Comparison of ENCODE assay signal across 28 cellular contexts in genomic region chr1:180918519-180918918, GRCh38. TPM values are rescaled to one million over a fixed set of nuclear protein-coding genes. Genes with fewer than 3 reads are reported as not detected.
A peak's percentile ranks its signal among the peaks of the same experiment; 100 is the strongest.
DNase-seq lines count a peak whose midpoint lies in the region; ATAC-seq, FAIRE-seq and TF ChIP-seq lines count a peak whose summit lies in the region.
"Had no signal": no experiment of that assay in that cellular context is flagged by ENCODE, and none has a peak within 500 bp of the region (broad histone marks: within the 10 kb centered on the region; RNA-seq: fewer than 3 reads in every experiment).

No MANE protein-coding gene starts in this region.

- H2BK20ac ChIP-seq in H1 (ENCODE audit: low read length) = 0 out of 2 replicates have a peak overlapping the region, but pooled peaks have one; percentile 18

- peak; percentile 52 for ATAC-seq in GM19438 (IDR thresholded peaks at IDR 0.05; ENCODE audit: low read depth, unreplicated experiment)
- no peak for ATAC-seq in GM21367 (IDR thresholded peaks at IDR 0.05; ENCODE audit: unreplicated experiment)
- no peak for ATAC-seq in foreskin keratinocyte
- ATAC-seq: activated CD8-positive, alpha-beta memory T cell treated with anti-CD3 and anti-CD28 coated beads, Interleukin-2, amount 10 ng/mL, durations not matched to agents 7 days and 5 days; Panc1 had no signal

- H3K4me1 ChIP-seq in BLaER1 (peaks cover 53% of the 10 kb centered on the region), H1 (replicated peaks in 1 of 4; ENCODE audit: control insufficient read depth in 3 of 4, insufficient read depth in 4 of 4, low read length in 3 of 4) (peaks cover 12 to 21% (median 16%) of the 10 kb centered on the region in 4 experiments), tibial nerve (peaks cover 0 to 36% (median 3%) of the 10 kb centered on the region in 4 donors), foreskin keratinocyte (no peaks in the 10 kb centered on the region)
- H3K4me1 ChIP-seq: transverse colon had no signal

- H3K36me3 ChIP-seq in BLaER1 (no peaks in the 10 kb centered on the region), KOPT-K1 (ENCODE audit: insufficient read depth, low read length) (no peaks in the 10 kb centered on the region), H1 (ENCODE audit: control insufficient read depth in 2 of 4, insufficient read depth in 4 of 4, low read length in 3 of 4) (no peaks in the 10 kb centered on the region), tibial nerve (peaks cover 0 to 47% (median 0%) of the 10 kb centered on the region in 3 donors)
- H3K36me3 ChIP-seq: transverse colon had no signal

- no peak overlapping the region for H3K4ac ChIP-seq in H1 (replicated peaks; ENCODE audit: insufficient read length, low read depth, low read length)

- no peak overlapping the region for H3K14ac ChIP-seq in H1 (ENCODE audit: insufficient read length)

- CTCF ChIA-PET in H1 (lab: Charles Lee; ENCODE audit: partially characterized antibody) = interaction anchor here (1.1 to 3.1 kb wide), 3 partner anchors 10 to 386 kb away, joined by 3 to 10 read pairs (median 5); no protein-coding TSS in a partner anchor

- no peak overlapping the region for H3K23ac ChIP-seq in H1 (ENCODE audit: insufficient read length)

- H3K4me2 ChIP-seq in BLaER1 (peak overlapping the region; percentile 82), H1 (ENCODE audit: insufficient read depth in 1 of 2, low read depth in 2 of 2, low read length in 2 of 2) (no peak overlapping the region)

- H3K18ac ChIP-seq in H1 (ENCODE audit: extremely low read depth, low read length) = no peak overlapping the region

- no peak for TF ChIP-seq EP300 in H1 (IDR thresholded peaks at IDR 0.05; ENCODE audit: borderline replicate concordance in 1 of 2, low read depth in 2 of 2, low read length in 2 of 2)
- TF ChIP-seq EP300 in tibial nerve (IDR thresholded peaks at IDR 0.05) = no peak

- H3K9me3 ChIP-seq in BLaER1 (no peaks in the 10 kb centered on the region), KOPT-K1 (ENCODE audit: insufficient read depth, low read length, poor library complexity, severe bottlenecking) (no peaks in the 10 kb centered on the region), H1 (ENCODE audit: insufficient read depth in 2 of 2, low read depth in 1 of 2, low read length in 1 of 2) (no peaks in the 10 kb centered on the region), tibial nerve (no peaks in the 10 kb centered on the region)
- H3K9me3 ChIP-seq: esophagus squamous epithelium, transverse colon had no signal

- no peak overlapping the region for H3K56ac ChIP-seq in H1 (replicated peaks; ENCODE audit: insufficient read length, low read depth, low read length)

- 96% methylated on average over 10 of the region's 10 CpGs; no CpG with 5 or more reads in 1 of the 2 experiments for WGBS in H1 (ENCODE audit: extremely low coverage in 1 of 2, insufficient coverage in 1 of 2, insufficient read length in 1 of 2, insufficient replicate concordance in 2 of 2, low coverage in 1 of 2, low lambda C conversion rate in 2 of 2, missing lambda C conversion rate in 1 of 2), 2 experiments
- 74% methylated on average over 10 of the region's 10 CpGs for WGBS in tibial nerve, 2 donors

- TF ChIP-seq RAD21 in H1 (IDR thresholded peaks at IDR 0.05 in 1 of 2, conservative IDR thresholded peaks at IDR 0.05 in 1 of 2; ENCODE audit: low read depth in 2 of 2, low read length in 2 of 2) = no peak

- no peak overlapping the region for H4K5ac ChIP-seq in H1 (ENCODE audit: insufficient read length, low read depth, low read length)

- H3K23me2 ChIP-seq in H1 (ENCODE audit: low read depth, low read length) = peaks cover 2% of the 10 kb centered on the region

- no peak for TF ChIP-seq POLR2A in H1 (IDR thresholded peaks at IDR 0.05; ENCODE audit: control extremely low read depth in 1 of 2, low read depth in 2 of 2, low read length in 2 of 2)
- TF ChIP-seq POLR2A in tibial nerve (IDR thresholded peaks at IDR 0.05) = no peak

- no peaks in the 10 kb centered on the region for H3K79me2 ChIP-seq in H1 (ENCODE audit: control insufficient read depth in 1 of 2, insufficient read depth in 2 of 2, low read length in 2 of 2)

- 0 out of 2 replicates have a peak overlapping the region, but pooled peaks have one; percentile 46 for H2BK15ac ChIP-seq in H1 (ENCODE audit: low read length)

- H3K4me3 ChIP-seq in BLaER1 = no peak overlapping the region
- no peak overlapping the region for H3K4me3 ChIP-seq in H1 (ENCODE audit: extremely low read depth in 1 of 4, insufficient read depth in 2 of 4, low read depth in 3 of 4, low read length in 4 of 4)
- H3K4me3 ChIP-seq in tibial nerve = no peak overlapping the region
- H3K4me3 ChIP-seq: esophagus squamous epithelium, skin epidermis, transverse colon had no signal

- no peak overlapping the region for H2AK5ac ChIP-seq in H1 (ENCODE audit: low read depth, low read length)

- H3K27me3 ChIP-seq in BLaER1 (peaks cover 34% of the 10 kb centered on the region), H1 (replicated peaks in 1 of 4; ENCODE audit: control insufficient read depth in 3 of 4, extremely low read depth in 1 of 4, insufficient read depth in 3 of 4, low read length in 3 of 4) (no peaks in the 10 kb centered on the region; a peak in 1 of 7 replicates), tibial nerve (no peaks in the 10 kb centered on the region), foreskin keratinocyte (no peaks in the 10 kb centered on the region)

- peaks cover 1% of the 10 kb centered on the region; the same call in 1 of the 2 replicates for H4K20me1 ChIP-seq in BLaER1
- H4K20me1 ChIP-seq in H1 (replicated peaks in 1 of 2; ENCODE audit: control insufficient read depth in 1 of 2, insufficient read depth in 2 of 2, low read length in 2 of 2) = no peaks in the 10 kb centered on the region

- H2BK5ac ChIP-seq in H1 (ENCODE audit: low read depth, low read length) = no peak overlapping the region

- POLR2A ChIA-PET in H1 (lab: Charles Lee; ENCODE audit: partially characterized antibody) = interaction anchor here (1.3 kb wide), 1 partner anchor 9 kb away, joined by 4 read pairs; no protein-coding TSS in a partner anchor

- H3K79me1 ChIP-seq in H1 (ENCODE audit: low read depth, low read length) = no peaks in the 10 kb centered on the region

- H2BK120ac ChIP-seq in H1 (replicated peaks; ENCODE audit: low read depth, low read length) = no peak overlapping the region

- H2BK12ac ChIP-seq in H1 (ENCODE audit: low read depth, low read length) = 0 out of 2 replicates have a peak overlapping the region, but pooled peaks have one; percentile 27

- DNase-seq in H1 (ENCODE audit: low read depth in 1 of 2, low spot score in 2 of 2) (no peak), NCI-H2029 treated with DMSO at 0.1 percent for 48 hours (lab: John Stamatoyannopoulos, UW) (no peak), tibial nerve (ENCODE audit: low spot score in 2 of 2) (no peak), foreskin keratinocyte (no peak)
- DNase-seq: activated B cell treated with CpG ODN at 0.5 μM for 24 hours; activated CD8-positive, alpha-beta memory T cell treated with anti-CD3 and anti-CD28 coated beads, Interleukin-2, amount 10 ng/mL, durations not matched to agents 7 days and 5 days; activated naive CD4-positive, alpha-beta T cell treated with Interleukin-2 at 50 U/mL for 16 hours; esophagus squamous epithelium; GDM1; Karpas-422; MV-4-11; NCI-H1694 treated with DMSO at 0.1 percent for 48 hours; NCI-H524 treated with DMSO at 0.1 percent for 48 hours; nucleus accumbens; SIG-M5; SW 1271; T-helper 9 cell; transverse colon had no signal

- no peak for FAIRE-seq in H1 (lab: Jason Lieb, UNC)
- FAIRE-seq: A204.1, frontal cortex, H54, HTR-8/SVneo had no signal

- no peak overlapping the region for H3K27ac ChIP-seq in BLaER1
- H3K27ac ChIP-seq in KOPT-K1 (ENCODE audit: low read depth, low read length, poor library complexity, severe bottlenecking) = peak overlapping the region; percentile 57
- H3K27ac ChIP-seq in H1 (ENCODE audit: low read depth, low read length) = no peak overlapping the region
- no peak overlapping the region for H3K27ac ChIP-seq in tibial nerve
- H3K27ac ChIP-seq in foreskin keratinocyte = no peak overlapping the region
- H3K27ac ChIP-seq: esophagus squamous epithelium, skin epidermis, transverse colon had no signal

- no peak overlapping the region for H2AFZ ChIP-seq in H1 (ENCODE audit: low read length)

- TF ChIP-seq CTCF in H1 (IDR thresholded peaks at IDR 0.05; ENCODE audit: control extremely low read depth in 1 of 3, insufficient read depth in 1 of 3, low read depth in 1 of 3, low read length in 3 of 3) (no peak), tibial nerve (IDR thresholded peaks at IDR 0.05) (no peak), foreskin keratinocyte (conservative IDR thresholded peaks at IDR 0.05) (no peak)

- H4K91ac ChIP-seq in H1 (replicated peaks; ENCODE audit: insufficient read length, low read length) = no peak overlapping the region

- no peak overlapping the region for H3K9ac ChIP-seq in BLaER1
- H3K9ac ChIP-seq in H1 (replicated peaks in 1 of 4; ENCODE audit: extremely low read depth in 1 of 4, low read depth in 3 of 4, low read length in 3 of 4) = no peak overlapping the region

- no peak overlapping the region for H4K8ac ChIP-seq in H1 (ENCODE audit: extremely low read depth, insufficient read depth, low read length)

TF ChIP-seq in H1, 55 proteins besides CTCF, POLR2A, EP300 and RAD21 (continues in another document):
- TF ChIP-seq JUN (IDR thresholded peaks at IDR 0.05; ENCODE audit: low read depth, low read length) (no peak), NANOG (IDR thresholded peaks at IDR 0.05; ENCODE audit: insufficient read depth, low read depth, low read length, poor library complexity, severe bottlenecking) (no peak), ASH2L (IDR thresholded peaks at IDR 0.05; ENCODE audit: low read length) (no peak), SAP30 (IDR thresholded peaks at IDR 0.05; ENCODE audit: insufficient read depth, insufficient replicate concordance, low read length) (no peak), HDAC6 (IDR thresholded peaks at IDR 0.05; ENCODE audit: low read depth, low read length) (no peak), E2F6 (IDR thresholded peaks at IDR 0.05) (no peak)

RNA-seq across cellular contexts. Expression of gene KIAA1614, which starts 5.8 kb away (rescaled TPM):
- total RNA-seq in H1 (2021; fragmentation: NEBNext Ultra II Directional; extraction: Animal tissue kit (Norgen Biotek cat#: 25700)) = 2.6 and 3.1 TPM in 2 replicates
- polyA plus RNA-seq in H1 (2011; rRNA removed) = 1.3 and 1.9 TPM in 2 replicates
- polyA plus RNA-seq in H1 (2011; cell fraction: cytosol; rRNA removed) = 1.8 TPM
- polyA plus RNA-seq in H1 (2011; cell fraction: nucleus; rRNA removed) = 2.7 TPM
- polyA plus RNA-seq in H1 (2012, experiment 1 of 2) = 1.0 to 2.5 TPM (median 1.8 TPM) in 4 replicates
- polyA plus RNA-seq in H1 (2012, experiment 2 of 2) = 1.8 TPM
- 1.8 TPM for polyA plus RNA-seq in H1 (2013, experiment 1 of 2)
- polyA plus RNA-seq in H1 (2013, experiment 2 of 2) = 0.81 TPM
- 1.0 and 1.6 TPM in 2 replicates for polyA minus RNA-seq in H1 (2011; rRNA and poly(A)+ RNA removed)
- polyA minus RNA-seq in H1 (2011; cell fraction: cytosol; rRNA and poly(A)+ RNA removed) = 1.8 TPM
- 3.0 TPM for polyA minus RNA-seq in H1 (2011; cell fraction: nucleus; rRNA and poly(A)+ RNA removed)
- 10 to 100 TPM; 14.9 to 22.6 (median 19.1) TPM for total RNA-seq in tibial nerve
- 1.6 and 1.7 TPM in 2 replicates for total RNA-seq in foreskin keratinocyte
- 0.90 and 1.3 TPM in 2 replicates for polyA plus RNA-seq in foreskin keratinocyte
